ENCODE assay signal across 17 cellular contexts in the genomic region with DNA sequence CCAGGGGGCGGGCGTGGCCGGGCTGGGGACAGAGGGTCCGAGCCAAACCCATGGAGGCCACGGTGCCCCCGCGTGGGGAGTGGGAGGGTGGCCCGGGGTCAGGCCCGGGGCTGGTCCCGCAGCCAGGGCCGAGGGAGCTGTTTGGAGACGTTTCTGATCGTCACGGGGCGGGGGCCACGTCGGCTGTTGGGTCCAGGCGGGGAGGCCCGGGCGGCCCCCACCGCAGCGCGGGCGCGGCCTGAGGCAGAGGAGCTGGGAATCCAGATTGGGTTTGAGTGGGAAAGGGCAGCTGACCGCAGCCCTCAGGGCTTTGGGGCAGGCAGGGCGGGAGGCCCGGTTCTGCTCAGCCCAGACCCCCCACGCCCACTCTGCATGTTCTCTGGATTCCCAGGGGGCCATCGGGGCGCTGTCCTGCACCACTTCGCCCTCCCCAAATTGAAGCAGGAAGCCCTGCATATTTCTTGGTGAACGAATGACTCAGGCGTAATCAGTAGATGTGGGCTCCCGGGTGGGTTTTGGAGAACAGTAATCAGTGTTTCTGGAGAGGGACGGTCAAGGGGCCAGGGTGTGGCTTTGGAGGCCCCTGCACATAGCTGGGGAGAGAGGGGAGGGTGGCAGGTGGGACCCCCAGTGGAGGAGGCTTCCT. TPM values are rescaled to one million over a fixed set of nuclear protein-coding genes. Genes with fewer than 3 reads are reported as not detected.
DNase-seq lines count a peak whose midpoint lies in the region; ATAC-seq and TF ChIP-seq lines count a peak whose summit lies in the region.
"Had no signal": no experiment of that assay in that cellular context is flagged by ENCODE, and none has a peak within 500 bp of the region (broad histone marks: within the 10 kb centered on the region; RNA-seq: fewer than 3 reads in every experiment).

No MANE protein-coding gene starts in this region.

- no peaks in the 10 kb centered on the region for H3K9me3 Mint-ChIP-seq in effector memory CD8-positive, alpha-beta T cell
- no peaks in the 10 kb centered on the region for H3K9me3 Mint-ChIP-seq in natural killer cell
- no peaks in the 10 kb centered on the region for H3K9me3 Mint-ChIP-seq in progenitor cell of endocrine pancreas (ENCODE audit: low read depth)
- H3K9me3 Mint-ChIP-seq: activated CD4-positive, alpha-beta memory T cell treated with anti-CD3 and anti-CD28 coated beads, Interleukin-2, amount 10 ng/mL, durations not matched to agents 7 days and 5 days had no signal

- no peak for TF ChIP-seq POLR2A in vagina (IDR thresholded peaks at IDR 0.05)

- TF ChIP-seq CTCF in natural killer cell (IDR thresholded peaks at IDR 0.05): no peak
- TF ChIP-seq CTCF in vagina (IDR thresholded peaks at IDR 0.05): no peak
- TF ChIP-seq CTCF in progenitor cell of endocrine pancreas (IDR thresholded peaks at IDR 0.05; ENCODE audit: unreplicated experiment): no peak

- no peaks in the 10 kb centered on the region for H3K4me1 Mint-ChIP-seq in effector memory CD8-positive, alpha-beta T cell (ENCODE audit: low read depth in 2 of 2)
- no peaks in the 10 kb centered on the region for H3K4me1 Mint-ChIP-seq in natural killer cell
- no peaks in the 10 kb centered on the region for H3K4me1 Mint-ChIP-seq in progenitor cell of endocrine pancreas (ENCODE audit: low read depth)
- H3K4me1 Mint-ChIP-seq: activated CD4-positive, alpha-beta memory T cell treated with anti-CD3 and anti-CD28 coated beads, Interleukin-2, amount 10 ng/mL, durations not matched to agents 7 days and 5 days had no signal

- H3K4me3 Mint-ChIP-seq in effector memory CD8-positive, alpha-beta T cell: no peak overlapping the region
- no peak overlapping the region for H3K4me3 Mint-ChIP-seq in natural killer cell
- no peak overlapping the region for H3K4me3 Mint-ChIP-seq in progenitor cell of endocrine pancreas (ENCODE audit: low read depth)
- H3K4me3 Mint-ChIP-seq: activated CD4-positive, alpha-beta memory T cell treated with anti-CD3 and anti-CD28 coated beads, Interleukin-2, amount 10 ng/mL, durations not matched to agents 7 days and 5 days had no signal

- H3K27ac ChIP-seq in vagina: no peak overlapping the region
- H3K27ac ChIP-seq: esophagus muscularis mucosa, prostate gland had no signal

- no peaks in the 10 kb centered on the region for H3K27me3 Mint-ChIP-seq in effector memory CD8-positive, alpha-beta T cell
- H3K27me3 Mint-ChIP-seq in natural killer cell (ENCODE audit: low read depth in 2 of 2): no peaks in the 10 kb centered on the region
- H3K27me3 Mint-ChIP-seq in progenitor cell of endocrine pancreas: peaks cover 9% of the 10 kb centered on the region
- H3K27me3 Mint-ChIP-seq: activated CD4-positive, alpha-beta memory T cell treated with anti-CD3 and anti-CD28 coated beads, Interleukin-2, amount 10 ng/mL, durations not matched to agents 7 days and 5 days had no signal

- H3K27ac Mint-ChIP-seq in effector memory CD8-positive, alpha-beta T cell: no peak overlapping the region
- H3K27ac Mint-ChIP-seq in natural killer cell (no peak overlapping the region), progenitor cell of endocrine pancreas (no peak overlapping the region)
- H3K27ac Mint-ChIP-seq: activated CD4-positive, alpha-beta memory T cell treated with anti-CD3 and anti-CD28 coated beads, Interleukin-2, amount 10 ng/mL, durations not matched to agents 7 days and 5 days had no signal

- peak; percentile 7 for ATAC-seq in GM19023 (IDR thresholded peaks at IDR 0.05; ENCODE audit: unreplicated experiment)
- ATAC-seq in HG03039 (IDR thresholded peaks at IDR 0.05; ENCODE audit: unreplicated experiment): peak; percentile 16
- peak; percentile 48 for ATAC-seq in effector memory CD8-positive, alpha-beta T cell (replicated peaks)
- ATAC-seq in natural killer cell: peak in 2 of 3 donors; percentile 24 to 46
- ATAC-seq in HG03469 (IDR thresholded peaks at IDR 0.05; ENCODE audit: unreplicated experiment): no peak

- H3K4me1 ChIP-seq in vagina: no peaks in the 10 kb centered on the region
- H3K4me1 ChIP-seq: prostate gland had no signal

- peaks cover 3% of the 10 kb centered on the region for H3K36me3 Mint-ChIP-seq in effector memory CD8-positive, alpha-beta T cell (ENCODE audit: insufficient read depth)
- H3K36me3 Mint-ChIP-seq in natural killer cell (no peaks in the 10 kb centered on the region), progenitor cell of endocrine pancreas (ENCODE audit: insufficient read depth) (no peaks in the 10 kb centered on the region)

- H3K4me3 ChIP-seq in vagina: no peak overlapping the region
- H3K4me3 ChIP-seq: esophagus muscularis mucosa, prostate gland had no signal

- intact Hi-C loops in natural killer cell (cut with micrococcal nuclease) (no loop called here), vagina (cut with DNase I) (no loop called here)

- no peak for DNase-seq in effector memory CD8-positive, alpha-beta T cell
- no peak for DNase-seq in natural killer cell
- no peak for DNase-seq in ureter (ENCODE audit: low spot score)
- DNase-seq in vagina (ENCODE audit: extremely low spot score in 2 of 2): no peak
- no peak for DNase-seq in progenitor cell of endocrine pancreas (ENCODE audit: low spot score, unreplicated experiment)
- DNase-seq: activated gamma-delta T cell, DMS 273 treated with DMSO at 0.1 percent for 48 hours, kidney glomerular epithelial cell, NCI-H1930, NCI-H526 had no signal

- H3K36me3 ChIP-seq in vagina: no peaks in the 10 kb centered on the region
- H3K36me3 ChIP-seq: esophagus muscularis mucosa, prostate gland had no signal

- no peaks in the 10 kb centered on the region for H3K27me3 ChIP-seq in vagina
- H3K27me3 ChIP-seq: esophagus muscularis mucosa had no signal

- no peaks in the 10 kb centered on the region for H3K9me3 ChIP-seq in vagina
- H3K9me3 ChIP-seq: esophagus muscularis mucosa, prostate gland had no signal

RNA-seq across cellular contexts. Expression of gene MRPL23, which starts 0.6 kb away (rescaled TPM):
- total RNA-seq in natural killer cell (10 to 100 TPM; 31.2 to 35.4 (median 32.8) TPM), ureter (40.5 TPM), vagina (148 TPM), progenitor cell of endocrine pancreas (38.1 and 47.2 TPM in 2 replicates)

RNA-seq across cellular contexts. Expression of gene TNNT3, which starts 28.2 kb away (rescaled TPM):
- total RNA-seq in natural killer cell (10 to 100 TPM; 15.8 to 27.9 (median 26.2) TPM), ureter (57.7 TPM), vagina (20.4 TPM), progenitor cell of endocrine pancreas (0.38 TPM in 1 of 2 replicates, not detected in the other)
- total RNA-seq: MCF 10A had no signal

RNA-seq across cellular contexts. Expression of gene H19, which starts 49.9 kb away (rescaled TPM):
- total RNA-seq in natural killer cell (not detected), ureter (130 TPM), vagina (252 TPM), progenitor cell of endocrine pancreas (17,961 and 19,743 TPM in 2 replicates)
- total RNA-seq: activated CD4-positive, alpha-beta memory T cell treated with anti-CD3 and anti-CD28 coated beads, Interleukin-2, amount 10 ng/mL, durations not matched to agents 7 days and 5 days had no signal

RNA-seq across cellular contexts. Expression of gene PRR33, which starts 56.0 kb away (rescaled TPM):
- total RNA-seq in natural killer cell (under 1 TPM in 2 of 3 donors, not detected in 1; 0.14 to 0.32 TPM), ureter (not detected), vagina (not detected), progenitor cell of endocrine pancreas (not detected in 2 replicates)
- total RNA-seq: esophagus muscularis mucosa, MCF 10A had no signal

Comparison
In these comparisons a context has a peak if more than half of its experiments do, and no peak if none do; other contexts are left out.
1. RNA of gene TNNT3, which starts 28.2 kb away (total RNA-seq): 57.7 TPM in ureter (single experiment), 15.8 to 27.9 TPM in natural killer cell and 20.4 TPM in vagina (single experiment); 0.38 TPM in progenitor cell of endocrine pancreas; every median in the first group is over 10 times any median in the second.
2. RNA of gene H19, which starts 49.9 kb away (total RNA-seq): 17,961 to 19,743 TPM in progenitor cell of endocrine pancreas, 252 TPM in vagina (single experiment) and 130 TPM in ureter (single experiment); not detected in natural killer cell; every median in the first group is over 100 times any median in the second.